In genomic region chr2:26744953-26745352, GRCh38 we compare ENCODE assay signal across 12 cellular contexts. TPM values are rescaled to one million over a fixed set of nuclear protein-coding genes. Genes with fewer than 3 reads are reported as not detected.
"Had no signal": no experiment of that assay in that cellular context is flagged by ENCODE, and none has a peak within 500 bp of the region (broad histone marks: within the 10 kb centered on the region; RNA-seq: fewer than 3 reads in every experiment).

No MANE protein-coding gene starts in this region.

- H3K4me1 ChIP-seq: colonic mucosa, prostate gland, right atrium auricular region had no signal

- H3K27ac ChIP-seq: colonic mucosa, epithelial cell of prostate, gastrocnemius medialis, prostate gland, right atrium auricular region, sigmoid colon, stomach, thyroid gland had no signal

- H3K36me3 ChIP-seq: colonic mucosa, gastrocnemius medialis, prostate gland, right atrium auricular region, sigmoid colon, stomach, thyroid gland had no signal

- H3K9me3 ChIP-seq: colonic mucosa, gastrocnemius medialis, prostate gland, right atrium auricular region, sigmoid colon, stomach, thyroid gland had no signal

- FAIRE-seq: keratinocyte had no signal

- H3K27me3 ChIP-seq: colonic mucosa, gastrocnemius medialis, right atrium auricular region, sigmoid colon, stomach, thyroid gland had no signal

- H3K4me3 ChIP-seq: colonic mucosa, gastrocnemius medialis, prostate gland, right atrium auricular region, sigmoid colon, stomach, thyroid gland had no signal

RNA-seq across cellular contexts. Expression of gene CENPA, which starts 40.9 kb away (rescaled TPM):
- total RNA-seq: sigmoid colon had no signal

RNA-seq across cellular contexts. Expression of gene KCNK3, which starts 52.4 kb away (rescaled TPM):
- total RNA-seq: endodermal cell; lung microvascular endothelial cell; naive thymus-derived CD8-positive, alpha-beta T cell had no signal
- polyA plus RNA-seq: keratinocyte; naive thymus-derived CD8-positive, alpha-beta T cell had no signal
